ENCODE assay signal across 11 cellular contexts in the genomic region with DNA sequence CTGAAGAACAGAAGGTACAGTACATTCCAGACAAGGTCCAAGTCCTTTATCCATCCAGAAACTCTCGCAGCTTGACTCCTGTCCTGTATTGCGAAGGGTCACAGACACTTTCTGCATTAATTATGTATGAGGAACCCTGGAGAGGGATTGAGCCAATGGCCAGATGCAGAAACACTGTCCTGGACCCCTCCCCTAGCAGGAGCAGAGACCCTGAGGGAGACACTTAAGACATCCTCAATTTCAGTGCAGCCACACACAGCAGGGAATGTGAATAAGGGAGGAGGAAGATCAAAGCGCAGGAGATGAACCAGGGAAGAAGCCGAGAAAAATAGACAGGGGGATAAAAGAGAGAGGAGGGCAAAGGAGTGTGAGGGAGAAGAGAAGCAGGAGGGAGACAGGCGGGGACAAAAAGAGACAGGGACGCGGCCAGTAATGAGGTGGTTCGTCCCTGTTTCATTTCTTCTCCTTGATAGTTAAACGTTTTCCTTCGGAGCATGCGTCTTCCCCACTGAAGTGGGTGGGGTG.
"Had no signal": no experiment of that assay in that cellular context is flagged by ENCODE, and none has a peak within 500 bp of the region (broad histone marks: within the 10 kb centered on the region; RNA-seq: fewer than 3 reads in every experiment).

No MANE protein-coding gene starts in this region.

- DNase-seq: activated CD4-positive, alpha-beta T cell treated with anti-CD3 and anti-CD28 coated beads, Interleukin-2, amount 50 U/mL, for 1 hour; activated T-cell treated with anti-CD3 and anti-CD28 coated beads, Interleukin-2, amount 50 U/mL, for 1 hour; left ventricle myocardium superior; right cardiac atrium; spleen; stimulated activated CD4-positive, alpha-beta T cell treated with anti-CD3 and anti-CD28 coated beads, Interleukin-2, amount 100 ng/mL, for 24 hours; stimulated activated naive B cell treated with anti-CD40 and anti-IgM and Interleukin-4, amounts not matched to agents 10 μg/mL and 1 μg/mL and 100 μg/mL, for 72 hours had no signal

- H3K27ac ChIP-seq: spleen had no signal

- H3K4me1 Mint-ChIP-seq: activated naive CD4-positive, alpha-beta T cell treated with anti-CD3 and anti-CD28 coated beads, Interleukin-2, amount 50 U/mL, for 24 hours; central memory CD8-positive, alpha-beta T cell; stimulated activated naive B cell treated with anti-CD40 and anti-IgM and Interleukin-4, amounts not matched to agents 10 μg/mL and 1 μg/mL and 100 μg/mL, for 72 hours had no signal

- H3K36me3 ChIP-seq: spleen had no signal

- ATAC-seq: left ventricle myocardium superior; right cardiac atrium; stimulated activated naive B cell treated with anti-CD40 and anti-IgM and Interleukin-4, amounts not matched to agents 10 μg/mL and 1 μg/mL and 100 μg/mL, for 72 hours had no signal

- H3K9me3 Mint-ChIP-seq: activated naive CD4-positive, alpha-beta T cell treated with anti-CD3 and anti-CD28 coated beads, Interleukin-2, amount 50 U/mL, for 24 hours; brain; central memory CD8-positive, alpha-beta T cell; dendritic cell treated with granulocyte-macrophage colony-stimulating factor and Interleukin-4, amounts not matched to agents 40 ng/mL and 50 ng/mL, for 4 days; stimulated activated naive B cell treated with anti-CD40 and anti-IgM and Interleukin-4, amounts not matched to agents 10 μg/mL and 1 μg/mL and 100 μg/mL, for 72 hours had no signal

- H3K36me3 Mint-ChIP-seq: activated naive CD4-positive, alpha-beta T cell treated with anti-CD3 and anti-CD28 coated beads, Interleukin-2, amount 50 U/mL, for 24 hours; brain; stimulated activated naive B cell treated with anti-CD40 and anti-IgM and Interleukin-4, amounts not matched to agents 10 μg/mL and 1 μg/mL and 100 μg/mL, for 72 hours had no signal

- H3K27me3 Mint-ChIP-seq: brain had no signal

- H3K4me3 Mint-ChIP-seq: activated naive CD4-positive, alpha-beta T cell treated with anti-CD3 and anti-CD28 coated beads, Interleukin-2, amount 50 U/mL, for 24 hours; central memory CD8-positive, alpha-beta T cell; dendritic cell treated with granulocyte-macrophage colony-stimulating factor and Interleukin-4, amounts not matched to agents 40 ng/mL and 50 ng/mL, for 4 days; stimulated activated naive B cell treated with anti-CD40 and anti-IgM and Interleukin-4, amounts not matched to agents 10 μg/mL and 1 μg/mL and 100 μg/mL, for 72 hours had no signal

- H3K4me3 ChIP-seq: spleen had no signal

- H3K4me1 ChIP-seq: spleen had no signal

- H3K9me3 ChIP-seq: spleen had no signal

- H3K27ac Mint-ChIP-seq: activated naive CD4-positive, alpha-beta T cell treated with anti-CD3 and anti-CD28 coated beads, Interleukin-2, amount 50 U/mL, for 24 hours; dendritic cell treated with granulocyte-macrophage colony-stimulating factor and Interleukin-4, amounts not matched to agents 40 ng/mL and 50 ng/mL, for 4 days; stimulated activated naive B cell treated with anti-CD40 and anti-IgM and Interleukin-4, amounts not matched to agents 10 μg/mL and 1 μg/mL and 100 μg/mL, for 72 hours had no signal
